ENCODE assay signal across 7 cellular contexts in genomic region chr5:58188287-58188651, GRCh38.
DNase-seq lines count a peak whose midpoint lies in the region; FAIRE-seq and TF ChIP-seq lines count a peak whose summit lies in the region.

No MANE protein-coding gene starts in this region.

- H3K27ac ChIP-seq in hepatocyte (no peak overlapping the region), kidney (ENCODE audit: low read depth in 2 of 2, low read length in 2 of 2) (no peak overlapping the region)

- no peaks in the 10 kb centered on the region for H3K27me3 ChIP-seq in hepatocyte
- H3K27me3 ChIP-seq in skeletal muscle satellite cell (ENCODE audit: control insufficient read depth, insufficient read depth, low read length): no peaks in the 10 kb centered on the region

- H3K9ac ChIP-seq in skeletal muscle satellite cell (ENCODE audit: low read depth, low read length): peak overlapping the region; percentile 74
- H3K9ac ChIP-seq in kidney (ENCODE audit: low read length in 2 of 2): no peak overlapping the region

- no peaks in the 10 kb centered on the region for H3K9me3 Mint-ChIP-seq in HFFc6

- no peaks in the 10 kb centered on the region for H4K20me1 ChIP-seq in hepatocyte (ENCODE audit: insufficient read depth, poor library complexity, severe bottlenecking)

- no peak for FAIRE-seq in kidney (lab: Jason Lieb, UNC)

- WGBS in hepatocyte (ENCODE audit: low lambda C conversion rate, missing lambda C conversion rate): 28% methylated on average over 3 of the region's 3 CpGs

- H3K9me3 ChIP-seq in hepatocyte (ENCODE audit: low read depth) (no peaks in the 10 kb centered on the region), skeletal muscle satellite cell (replicated peaks; ENCODE audit: low read length) (no peaks in the 10 kb centered on the region), kidney (ENCODE audit: control insufficient read depth in 1 of 2, low read length in 2 of 2) (no peaks in the 10 kb centered on the region)

- no peaks in the 10 kb centered on the region for H3K9me2 ChIP-seq in hepatocyte (replicated peaks; ENCODE audit: insufficient read depth)

- H3K4me3 Mint-ChIP-seq in HFFc6: peak overlapping the region; percentile 9

- H3K4me3 ChIP-seq in hepatocyte (no peak overlapping the region), skeletal muscle satellite cell (ENCODE audit: low read length) (peak overlapping the region; percentile 31), kidney (ENCODE audit: low read length in 2 of 2) (no peak overlapping the region)

- H2AFZ ChIP-seq in hepatocyte: no peak overlapping the region

- no peaks in the 10 kb centered on the region for H3K79me2 ChIP-seq in hepatocyte

- intact Hi-C loops in kidney (cut with DNase I): no loop called here

- TF ChIP-seq CTCF in HFFc6 (IDR thresholded peaks at IDR 0.05) (peak; percentile 57), hepatocyte (IDR thresholded peaks at IDR 0.05; ENCODE audit: poor library complexity) (no peak), kidney (IDR thresholded peaks at IDR 0.05; ENCODE audit: borderline replicate concordance, extremely low read depth, insufficient read depth) (no peak)

- no peaks in the 10 kb centered on the region for H3K4me1 ChIP-seq in hepatocyte (ENCODE audit: insufficient read depth)
- peaks cover 64% of the 10 kb centered on the region for H3K4me1 ChIP-seq in skeletal muscle satellite cell (ENCODE audit: control insufficient read depth, insufficient read depth, low read length)
- H3K4me1 ChIP-seq in kidney (ENCODE audit: control insufficient read depth in 1 of 2, insufficient read depth in 1 of 2, low read depth in 1 of 2, low read length in 2 of 2): no peaks in the 10 kb centered on the region

- DNase-seq in HFFc6: peak; percentile 82
- DNase-seq in SW480 (ENCODE audit: low spot score): peak; percentile 60
- peak; percentile 8 for DNase-seq in hepatocyte (ENCODE audit: low spot score)
- no peak for DNase-seq in kidney
- DNase-seq in NCI-H2081 treated with DMSO at 0.1 percent for 48 hours (lab: John Stamatoyannopoulos, UW): no peak
- DNase-seq in activated T-cell treated with anti-CD3 and anti-CD28 coated beads, Interleukin-2, amount 50 U/mL, for 48 hours: no peak

- no peaks in the 10 kb centered on the region for H3K27me3 Mint-ChIP-seq in HFFc6 (ENCODE audit: insufficient read depth)

- no peaks in the 10 kb centered on the region for H3K36me3 ChIP-seq in hepatocyte (replicated peaks; ENCODE audit: insufficient read depth, low read depth)
- H3K36me3 ChIP-seq in skeletal muscle satellite cell (ENCODE audit: insufficient read depth, low read length): no peaks in the 10 kb centered on the region
- no peaks in the 10 kb centered on the region for H3K36me3 ChIP-seq in kidney (ENCODE audit: control insufficient read depth in 1 of 2, insufficient read depth in 2 of 2, low read length in 2 of 2)

- H3K4me1 Mint-ChIP-seq in HFFc6 (ENCODE audit: low read depth): peaks cover 81% of the 10 kb centered on the region

- no peaks in the 10 kb centered on the region for H3K36me3 Mint-ChIP-seq in HFFc6 (ENCODE audit: low read depth)

- peak overlapping the region; percentile 3 for H3K4me2 ChIP-seq in hepatocyte
- H3K4me2 ChIP-seq in skeletal muscle satellite cell (ENCODE audit: low read length): peak overlapping the region; percentile 59

- H3K27ac Mint-ChIP-seq in HFFc6: peak overlapping the region; percentile 47

Comparison
In these comparisons a context has a peak if more than half of its experiments do, and no peak if none do; other contexts are left out.
1. DNase-seq: peak in HFFc6 (single experiment), SW480 (single experiment) and hepatocyte (single experiment); none in kidney (single experiment), NCI-H2081 treated with DMSO at 0.1 percent for 48 hours (single experiment) and activated T-cell treated with anti-CD3 and anti-CD28 coated beads, Interleukin-2, amount 50 U/mL, for 48 hours (0 of 2).